In genomic region chr3:147409143-147410121, GRCh38 we compare ENCODE assay signal across 8 cellular contexts. TPM values are rescaled to one million over a fixed set of nuclear protein-coding genes. Genes with fewer than 3 reads are reported as not detected.
DNase-seq lines count a peak whose midpoint lies in the region; ATAC-seq and TF ChIP-seq lines count a peak whose summit lies in the region.

ZIC1 (plus strand) TSS chr3:147409365; CDS start chr3:147410113, 748 bp downstream.

- H3K9me3 ChIP-seq in CD4-positive, alpha-beta memory T cell (ENCODE audit: control insufficient read depth in 1 of 2, low read length in 2 of 2) = no peaks in the 10 kb centered on the region

- peaks cover 2 to 15% of the 10 kb centered on the region in 2 donors for H3K36me3 Mint-ChIP-seq in CD4-positive, alpha-beta memory T cell
- H3K36me3 Mint-ChIP-seq in endothelial cell (ENCODE audit: low read depth, unreplicated experiment) (no peaks in the 10 kb centered on the region), osteocyte (ENCODE audit: unreplicated experiment) (peaks cover 30% of the 10 kb centered on the region)

- H3K27ac Mint-ChIP-seq in CD4-positive, alpha-beta memory T cell = peak within 1 kb of the TSS in 2 of 7 donors; percentile 14 to 73
- H3K27ac Mint-ChIP-seq in endothelial cell (ENCODE audit: unreplicated experiment) (no peak within 1 kb of the TSS), osteocyte (ENCODE audit: unreplicated experiment) (peak within 1 kb of the TSS; percentile 98)

- peaks cover 7% of the 10 kb centered on the region for H3K4me1 ChIP-seq in CD4-positive, alpha-beta memory T cell (ENCODE audit: insufficient read depth, low read length)

- no peak for ATAC-seq in HG02840 (IDR thresholded peaks at IDR 0.05; ENCODE audit: low FRiP score, unreplicated experiment)

- H3K27me3 ChIP-seq in CD4-positive, alpha-beta memory T cell (ENCODE audit: insufficient read depth, low read length) = peaks cover 40% of the 10 kb centered on the region

- DNase-seq in CD4-positive, alpha-beta memory T cell = no peak
- DNase-seq in NCI-H510A treated with DMSO at 0.1 percent for 48 hours (lab: John Stamatoyannopoulos, UW) = peak; percentile 85
- DNase-seq in endothelial cell (ENCODE audit: low spot score) = no peak
- peak; percentile 96 for DNase-seq in osteocyte (ENCODE audit: extremely low spot score, unreplicated experiment)
- no peak for DNase-seq in NCI-H345 (lab: John Stamatoyannopoulos, UW)
- DNase-seq in NCI-H1105 treated with DMSO at 0.1 percent for 48 hours (lab: John Stamatoyannopoulos, UW) = no peak
- no peak for DNase-seq in NCI-H748 (lab: John Stamatoyannopoulos, UW; ENCODE audit: unreplicated experiment)

- H3K4me3 Mint-ChIP-seq in CD4-positive, alpha-beta memory T cell = peak within 1 kb of the TSS in 7 of 8 donors; percentile 25 to 62 (median 48)
- H3K4me3 Mint-ChIP-seq in endothelial cell (ENCODE audit: unreplicated experiment) (peak within 1 kb of the TSS; percentile 49), osteocyte (ENCODE audit: unreplicated experiment) (peak within 1 kb of the TSS; percentile 85)

- H3K27me3 Mint-ChIP-seq in CD4-positive, alpha-beta memory T cell = peaks cover 39 to 68% of the 10 kb centered on the region in 2 donors
- H3K27me3 Mint-ChIP-seq in endothelial cell (ENCODE audit: unreplicated experiment) = peaks cover 62% of the 10 kb centered on the region
- no peaks in the 10 kb centered on the region for H3K27me3 Mint-ChIP-seq in osteocyte (ENCODE audit: unreplicated experiment)

- POLR2A ChIA-PET in CD4-positive, alpha-beta memory T cell (lab: Charles Lee; ENCODE audit: partially characterized antibody) = no interaction called here

- intact Hi-C loops in CD4-positive, alpha-beta memory T cell (cut with micrococcal nuclease) = no loop called here

- CTCF ChIA-PET in CD4-positive, alpha-beta memory T cell (lab: Charles Lee; ENCODE audit: partially characterized antibody) = no interaction called here

- no peak within 1 kb of the TSS for H3K27ac ChIP-seq in CD4-positive, alpha-beta memory T cell (ENCODE audit: low read depth, low read length)

- H3K4me1 Mint-ChIP-seq in CD4-positive, alpha-beta memory T cell = peaks cover 12 to 31% (median 20%) of the 10 kb centered on the region in 4 donors
- H3K4me1 Mint-ChIP-seq in endothelial cell (ENCODE audit: unreplicated experiment) (peaks cover 59% of the 10 kb centered on the region), osteocyte (ENCODE audit: unreplicated experiment) (peaks cover 42% of the 10 kb centered on the region)

- no peaks in the 10 kb centered on the region for H3K36me3 ChIP-seq in CD4-positive, alpha-beta memory T cell (ENCODE audit: insufficient read depth, low read length)

- no peak within 1 kb of the TSS for H3K4me3 ChIP-seq in CD4-positive, alpha-beta memory T cell (ENCODE audit: low read length in 2 of 2)

- TF ChIP-seq CTCF in endothelial cell (IDR thresholded peaks at IDR 0.05; ENCODE audit: unreplicated experiment) = no peak
- no peak for TF ChIP-seq CTCF in osteocyte (IDR thresholded peaks at IDR 0.05)

- peaks cover 0 to 55% (median 37%) of the 10 kb centered on the region in 8 donors for H3K9me3 Mint-ChIP-seq in CD4-positive, alpha-beta memory T cell
- H3K9me3 Mint-ChIP-seq in endothelial cell (ENCODE audit: unreplicated experiment) (no peaks in the 10 kb centered on the region), osteocyte (ENCODE audit: unreplicated experiment) (no peaks in the 10 kb centered on the region)

RNA-seq across cellular contexts. Expression of gene ZIC1, which starts in this region (rescaled TPM):
- total RNA-seq in CD4-positive, alpha-beta memory T cell = not detected
- not detected for polyA plus RNA-seq in CD4-positive, alpha-beta memory T cell
- total RNA-seq in endothelial cell (ENCODE audit: unreplicated experiment) = 4.1 TPM
- 89.9 and 96.9 TPM in 2 replicates for total RNA-seq in osteocyte

Comparison
In these comparisons a context has a peak if more than half of its experiments do, and no peak if none do; other contexts are left out.
1. RNA of gene ZIC1 (total RNA-seq): 89.9 to 96.9 TPM in osteocyte; 4.1 TPM in endothelial cell (single experiment) and not detected in CD4-positive, alpha-beta memory T cell; every median in the first group is over 10 times any median in the second.
2. DNase-seq: peak in NCI-H510A treated with DMSO at 0.1 percent for 48 hours (single experiment) and osteocyte (single experiment); none in CD4-positive, alpha-beta memory T cell (0 of 5), endothelial cell (single experiment), NCI-H345 (single experiment), NCI-H1105 treated with DMSO at 0.1 percent for 48 hours (single experiment) and NCI-H748 (single experiment).
3. Peak in every context shown above with its lines, with median percentiles within 50 percentile points of each other: H3K4me3 Mint-ChIP-seq.